Comparison of ENCODE assay signal across 1 cellular context in the genomic region with DNA sequence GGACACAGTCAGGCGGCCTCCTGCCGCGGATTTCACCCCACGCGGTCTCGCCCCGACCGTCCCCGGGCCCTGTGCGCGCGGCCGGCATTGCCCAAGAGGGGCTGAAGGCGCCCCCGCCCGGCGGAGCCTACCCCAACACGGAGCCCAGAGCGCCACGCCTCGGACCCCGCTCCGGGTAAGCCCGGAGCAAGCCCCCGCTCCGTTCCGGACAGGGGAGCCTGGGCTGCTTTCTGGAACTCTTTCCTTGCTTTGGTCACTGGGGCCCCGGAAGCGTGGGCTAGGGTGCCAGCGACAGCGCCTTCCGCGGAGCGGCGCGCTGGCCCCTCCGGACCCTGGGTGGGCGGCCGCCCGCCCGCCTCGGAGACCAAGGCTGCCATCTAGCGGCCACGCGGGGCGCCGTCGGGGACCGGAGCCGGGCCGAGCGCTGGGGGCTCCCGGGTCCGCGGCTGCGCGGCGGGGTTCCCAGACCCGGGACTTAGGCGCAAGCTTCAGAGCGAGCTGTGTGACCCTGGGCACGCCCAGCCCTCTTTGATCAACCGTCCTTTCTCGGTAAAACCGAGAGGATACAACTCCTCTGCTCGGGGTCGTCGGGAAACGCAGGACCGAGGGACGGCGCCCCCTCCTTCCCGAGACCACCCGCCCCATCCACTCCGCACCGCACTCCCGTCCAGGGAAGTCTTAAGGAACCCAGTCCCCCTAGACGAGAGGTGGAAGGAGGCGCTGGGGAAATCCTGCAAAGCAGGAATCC.
TF ChIP-seq lines count a peak whose summit lies in the region.

No MANE protein-coding gene starts in this region.

TF ChIP-seq in H1, 55 proteins besides CTCF, POLR2A, EP300 and RAD21:
- TF ChIP-seq GTF2F1 (IDR thresholded peaks at IDR 0.05; ENCODE audit: borderline replicate concordance, low read depth, low read length) (0 out of 2 replicates have a peak, but pooled peaks have one; percentile 20), EGR1 (IDR thresholded peaks at IDR 0.05; ENCODE audit: borderline replicate concordance, low read depth, low read length) (peak; percentile 64), SRF (IDR thresholded peaks at IDR 0.05; ENCODE audit: low read depth, low read length) (no peak), EZH2 (IDR thresholded peaks at IDR 0.05; ENCODE audit: low read depth, low read length, severe bottlenecking) (peak; percentile 35), TAF1 (IDR thresholded peaks at IDR 0.05; ENCODE audit: low read depth, low read length) (0 out of 2 replicates have a peak, but pooled peaks have one; percentile 23), KDM4A (IDR thresholded peaks at IDR 0.05; ENCODE audit: low read depth, low read length, severe bottlenecking) (peak; percentile 93), SP2 (IDR thresholded peaks at IDR 0.05; ENCODE audit: low read length) (no peak), PHF8 (conservative IDR thresholded peaks at IDR 0.05; ENCODE audit: low read depth, low read length) (0 out of 2 replicates have a peak, but pooled peaks have one; percentile 34), ASH2L (IDR thresholded peaks at IDR 0.05; ENCODE audit: low read length) (peak; percentile 63), KDM1A (IDR thresholded peaks at IDR 0.05; ENCODE audit: borderline replicate concordance, low read length) (no peak), BACH1 (IDR thresholded peaks at IDR 0.05; ENCODE audit: low read length) (peak; percentile 36; the same call in 1 of the 2 replicates), TAF7 (optimal IDR thresholded peaks at IDR 0.05; ENCODE audit: borderline replicate concordance, low read depth, low read length) (peak; percentile 56), HDAC2 (IDR thresholded peaks at IDR 0.05; ENCODE audit: borderline replicate concordance in 1 of 2, low read depth in 2 of 2, low read length in 2 of 2) (0 out of 4 replicates have a peak, but pooled peaks of 1 of the 2 experiments have one; percentile 7), CEBPB (IDR thresholded peaks at IDR 0.05; ENCODE audit: low read depth, low read length) (peak; percentile 28; the same call in 1 of the 2 replicates), SUZ12 (IDR thresholded peaks at IDR 0.05; ENCODE audit: low read length) (no peak)
- TF ChIP-seq, protein P1, sequence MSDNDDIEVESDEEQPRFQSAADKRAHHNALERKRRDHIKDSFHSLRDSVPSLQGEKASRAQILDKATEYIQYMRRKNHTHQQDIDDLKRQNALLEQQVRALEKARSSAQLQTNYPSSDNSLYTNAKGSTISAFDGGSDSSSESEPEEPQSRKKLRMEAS (IDR thresholded peaks at IDR 0.05), result peak; percentile 2
TF ChIP-seq in H1: peak in this region for 12.
